Comparison of ENCODE assay signal across 1 cellular context in genomic region chr11:66418168-66418985, GRCh38.
A peak's percentile ranks its signal among the peaks of the same experiment; 100 is the strongest.
TF ChIP-seq lines count a peak whose summit lies in the region.

No MANE protein-coding gene starts in this region.

TF ChIP-seq in HepG2, 621 proteins besides CTCF, POLR2A, EP300 and RAD21 (continued from another document and continues in another):
- TF ChIP-seq HNF1A (IDR thresholded peaks at IDR 0.05; ENCODE audit: low read depth) (no peak), HNF1A (CRISPR knock-in tag; IDR thresholded peaks at IDR 0.05; ENCODE audit: borderline replicate concordance) (no peak), FIP1L1 (IDR thresholded peaks at IDR 0.05; ENCODE audit: borderline replicate concordance, insufficient read depth, low read depth, low read length) (no peak), SMYD3 (CRISPR knock-in tag; IDR thresholded peaks at IDR 0.05) (no peak), HNRNPL (IDR thresholded peaks at IDR 0.05; ENCODE audit: low read depth, low read length) (no peak), CC2D1A (CRISPR knock-in tag; IDR thresholded peaks at IDR 0.05) (no peak), DDIT3 (CRISPR knock-in tag; IDR thresholded peaks at IDR 0.05) (no peak), ZNF687 (CRISPR knock-in tag; IDR thresholded peaks at IDR 0.05) (no peak), ZNF281 (CRISPR knock-in tag; IDR thresholded peaks at IDR 0.05; ENCODE audit: borderline replicate concordance) (peak; percentile 57; the same call in 1 of the 2 replicates), ZFY (CRISPR knock-in tag; IDR thresholded peaks at IDR 0.05) (peak; percentile 53), THAP8 (CRISPR knock-in tag; IDR thresholded peaks at IDR 0.05; ENCODE audit: borderline replicate concordance) (no peak), RERE (CRISPR knock-in tag; IDR thresholded peaks at IDR 0.05; ENCODE audit: low read depth) (no peak), ZNF629 (CRISPR knock-in tag; conservative IDR thresholded peaks at IDR 0.05) (no peak), FOSL1 (CRISPR knock-in tag; IDR thresholded peaks at IDR 0.05; ENCODE audit: borderline replicate concordance) (0 out of 2 replicates have a peak, but pooled peaks have one; percentile 6), NCOA2 (CRISPR knock-in tag; IDR thresholded peaks at IDR 0.05) (peak; percentile 52; the same call in 1 of the 2 replicates), ZNF674 (CRISPR knock-in tag; IDR thresholded peaks at IDR 0.05; ENCODE audit: low read depth) (peak; percentile 47; the same call in 1 of the 2 replicates), STAG1 (CRISPR knock-in tag; IDR thresholded peaks at IDR 0.05) (no peak), ATF5 (CRISPR knock-in tag; IDR thresholded peaks at IDR 0.05; ENCODE audit: low read depth) (no peak), CCDC6 (CRISPR knock-in tag; IDR thresholded peaks at IDR 0.05) (0 out of 2 replicates have a peak, but pooled peaks have one; percentile 43), PREB (CRISPR knock-in tag; IDR thresholded peaks at IDR 0.05) (0 out of 2 replicates have a peak, but pooled peaks have one; percentile 59), TCF12 (IDR thresholded peaks at IDR 0.05) (no peak), TCF12 (CRISPR knock-in tag; IDR thresholded peaks at IDR 0.05) (no peak), ZNF772 (CRISPR knock-in tag; IDR thresholded peaks at IDR 0.05) (0 out of 2 replicates have a peak, but pooled peaks have one; percentile 63), POGK (CRISPR knock-in tag; conservative IDR thresholded peaks at IDR 0.05) (peak; percentile 54; the same call in 1 of the 2 replicates), ZNF441 (CRISPR knock-in tag; IDR thresholded peaks at IDR 0.05; ENCODE audit: borderline replicate concordance) (peak; percentile 93), ZBTB26 (CRISPR knock-in tag; IDR thresholded peaks at IDR 0.05; ENCODE audit: borderline replicate concordance) (peak; percentile 87), MXI1 (IDR thresholded peaks at IDR 0.05; ENCODE audit: borderline replicate concordance, low read depth, low read length) (peak; percentile 59; the same call in 1 of the 3 replicates), NCOA5 (CRISPR knock-in tag; IDR thresholded peaks at IDR 0.05) (no peak), SRSF4 (IDR thresholded peaks at IDR 0.05; ENCODE audit: low read depth, low read length, poor library complexity, severe bottlenecking) (no peak), ZEB1 (IDR thresholded peaks at IDR 0.05; ENCODE audit: insufficient replicate concordance, low read depth) (no peak), ATF7 (IDR thresholded peaks at IDR 0.05) (no peak), ATF7 (CRISPR knock-in tag; IDR thresholded peaks at IDR 0.05) (no peak), KLF11 (CRISPR knock-in tag; IDR thresholded peaks at IDR 0.05) (peak; percentile 96), HES4 (CRISPR knock-in tag; IDR thresholded peaks at IDR 0.05; ENCODE audit: borderline replicate concordance) (peak; percentile 89)
